27 cellular contexts compared by ENCODE assay signal in the genomic region with DNA sequence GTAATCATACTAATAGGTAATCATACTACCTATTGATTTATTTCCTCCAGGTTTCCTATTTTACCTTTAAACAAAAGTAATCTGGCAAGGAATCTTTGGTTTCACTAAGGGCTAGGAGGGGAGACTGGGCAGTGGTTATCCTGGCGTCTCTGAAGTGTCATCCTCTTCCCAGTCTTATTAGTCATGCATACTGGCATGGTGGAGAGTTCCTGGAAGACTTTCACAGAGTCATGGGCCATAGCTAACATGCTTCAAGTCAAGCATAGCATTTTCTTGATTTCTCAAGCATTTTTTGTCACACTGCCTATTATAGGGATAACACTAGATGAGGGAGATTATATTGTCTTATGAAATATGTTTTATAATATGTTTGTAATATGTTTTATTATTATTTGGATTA.
DNase-seq lines count a peak whose midpoint lies in the region; ATAC-seq lines count a peak whose summit lies in the region.
"Had no signal": no experiment of that assay in that cellular context is flagged by ENCODE, and none has a peak within 500 bp of the region (broad histone marks: within the 10 kb centered on the region; RNA-seq: fewer than 3 reads in every experiment).

No MANE protein-coding gene starts in this region.

- CTCF ChIA-PET in naive thymus-derived CD4-positive, alpha-beta T cell (lab: Charles Lee), result no interaction called here

- H3K27ac Mint-ChIP-seq in naive thymus-derived CD4-positive, alpha-beta T cell, result no peak overlapping the region
- H3K27ac Mint-ChIP-seq: activated CD8-positive, alpha-beta T cell treated with anti-CD3 and anti-CD28 coated beads, Interleukin-2, amount 10 ng/mL, durations not matched to agents 7 days and 5 days; activated naive CD8-positive, alpha-beta T cell treated with anti-CD3 and anti-CD28 coated beads, Interleukin-2, amount 50 U/mL, for 24 hours; effector memory CD8-positive, alpha-beta T cell had no signal

- H3K27me3 ChIP-seq in naive thymus-derived CD4-positive, alpha-beta T cell (ENCODE audit: control insufficient read depth in 2 of 2, insufficient read depth in 2 of 2, low read length in 2 of 2), result no peaks in the 10 kb centered on the region
- H3K27me3 ChIP-seq: colonic mucosa, esophagus squamous epithelium, Peyer's patch, SJSA1, upper lobe of left lung had no signal

- H3K27me3 Mint-ChIP-seq in naive thymus-derived CD4-positive, alpha-beta T cell, result peaks cover 0 to 8% (median 0%) of the 10 kb centered on the region in 5 donors
- H3K27me3 Mint-ChIP-seq: activated naive CD8-positive, alpha-beta T cell treated with anti-CD3 and anti-CD28 coated beads, Interleukin-2, amount 50 U/mL, for 24 hours; effector memory CD8-positive, alpha-beta T cell had no signal

- peaks cover 0 to 12% (median 2%) of the 10 kb centered on the region in 11 donors for H3K9me3 Mint-ChIP-seq in naive thymus-derived CD4-positive, alpha-beta T cell
- H3K9me3 Mint-ChIP-seq: activated naive CD8-positive, alpha-beta T cell treated with anti-CD3 and anti-CD28 coated beads, Interleukin-2, amount 50 U/mL, for 24 hours had no signal

- ATAC-seq in naive thymus-derived CD4-positive, alpha-beta T cell, result no peak
- no peak for ATAC-seq in activated CD4-positive, CD25-positive, alpha-beta regulatory T cell treated with anti-CD3 and anti-CD28 coated beads, Interleukin-2, amount 50 U/mL, for 24 hours
- no peak for ATAC-seq in HG02623 (IDR thresholded peaks at IDR 0.05; ENCODE audit: unreplicated experiment)
- ATAC-seq: activated CD8-positive, alpha-beta T cell treated with anti-CD3 and anti-CD28 coated beads, Interleukin-2, amount 10 ng/mL, durations not matched to agents 7 days and 5 days; activated naive CD8-positive, alpha-beta T cell treated with anti-CD3 and anti-CD28 coated beads, Interleukin-2, amount 50 U/mL, for 24 hours; effector memory CD8-positive, alpha-beta T cell; left cardiac atrium had no signal

- no peaks in the 10 kb centered on the region for H3K4me1 Mint-ChIP-seq in naive thymus-derived CD4-positive, alpha-beta T cell
- H3K4me1 Mint-ChIP-seq: activated naive CD8-positive, alpha-beta T cell treated with anti-CD3 and anti-CD28 coated beads, Interleukin-2, amount 50 U/mL, for 24 hours had no signal

- H3K36me3 Mint-ChIP-seq in naive thymus-derived CD4-positive, alpha-beta T cell, result peaks cover 0 to 3% (median 0%) of the 10 kb centered on the region in 5 donors

- peak; percentile 78 for DNase-seq in ACHN
- peak; percentile 23 for DNase-seq in HT1080 (ENCODE audit: low read depth)
- DNase-seq in astrocyte of the hippocampus (ENCODE audit: low read depth, low spot score), result peak; percentile 19
- peak; percentile 80 for DNase-seq in kidney glomerular epithelial cell (lab: John Stamatoyannopoulos, UW)
- no peak for DNase-seq in naive thymus-derived CD4-positive, alpha-beta T cell
- DNase-seq in NCI-H2081 (lab: John Stamatoyannopoulos, UW), result no peak
- DNase-seq: activated CD4-positive, alpha-beta T cell treated with anti-CD3 and anti-CD28 coated beads for 1 hour; activated CD8-positive, alpha-beta T cell treated with anti-CD3 and anti-CD28 coated beads, Interleukin-2, amount 10 ng/mL, durations not matched to agents 7 days and 5 days; activated effector memory CD4-positive, alpha-beta T cell treated with anti-CD3 and anti-CD28 coated beads, Interleukin-2, amount 50 U/mL, for 16 hours; activated naive CD8-positive, alpha-beta T cell treated with anti-CD3 and anti-CD28 coated beads, Interleukin-2, amount 50 U/mL, for 24 hours; activated T-cell treated with anti-CD3 and anti-CD28 coated beads for 4 hours; colonic mucosa; DND-41; effector memory CD8-positive, alpha-beta T cell; esophagus squamous epithelium; left cardiac atrium; mammary epithelial cell; NCI-H524 treated with DMSO at 0.1 percent for 48 hours; NK-92 treated with Interleukin-12 subunit alpha and Interleukin-12 subunit beta, amount 100 ng/mL, for 24 hours; Peyer's patch; stimulated activated CD8-positive, alpha-beta memory T cell treated with anti-CD3 and anti-CD28 coated beads, Interleukin-4, amount 100 ng/mL, for 48 hours; upper lobe of left lung had no signal

- in situ Hi-C loops in ACHN (cut with HindIII; ENCODE audit: low pct_ligation_motif_present, low pct_unique_long_range_greater_than_20kb, low sequenced_read_pairs), result no loop called here

- H3K36me3 ChIP-seq in naive thymus-derived CD4-positive, alpha-beta T cell (ENCODE audit: control insufficient read depth in 2 of 3, insufficient read depth in 3 of 3, low read length in 3 of 3), result no peaks in the 10 kb centered on the region
- H3K36me3 ChIP-seq: colonic mucosa, esophagus squamous epithelium, HAP-1, Peyer's patch, prostate gland, SJSA1, upper lobe of left lung had no signal

- no peak overlapping the region for H3K4me3 Mint-ChIP-seq in naive thymus-derived CD4-positive, alpha-beta T cell
- H3K4me3 Mint-ChIP-seq: activated CD8-positive, alpha-beta T cell treated with anti-CD3 and anti-CD28 coated beads, Interleukin-2, amount 10 ng/mL, durations not matched to agents 7 days and 5 days; activated naive CD8-positive, alpha-beta T cell treated with anti-CD3 and anti-CD28 coated beads, Interleukin-2, amount 50 U/mL, for 24 hours; effector memory CD8-positive, alpha-beta T cell had no signal

- H3K4me1 ChIP-seq in naive thymus-derived CD4-positive, alpha-beta T cell (ENCODE audit: control insufficient read depth in 2 of 2, insufficient read depth in 2 of 2, low read length in 2 of 2), result no peaks in the 10 kb centered on the region
- H3K4me1 ChIP-seq: colonic mucosa, esophagus squamous epithelium, HAP-1, Peyer's patch, prostate gland, SJSA1, upper lobe of left lung had no signal

- no peak overlapping the region for H3K27ac ChIP-seq in naive thymus-derived CD4-positive, alpha-beta T cell (ENCODE audit: low read depth, low read length)
- H3K27ac ChIP-seq: colonic mucosa, esophagus squamous epithelium, Peyer's patch, prostate gland, SJSA1, upper lobe of left lung had no signal

- H3K4me3 ChIP-seq in naive thymus-derived CD4-positive, alpha-beta T cell (ENCODE audit: low read length), result no peak overlapping the region
- H3K4me3 ChIP-seq: colonic mucosa, esophagus squamous epithelium, HAP-1, Peyer's patch, prostate gland, SJSA1, upper lobe of left lung had no signal

- no peaks in the 10 kb centered on the region for H3K9me3 ChIP-seq in naive thymus-derived CD4-positive, alpha-beta T cell (ENCODE audit: control insufficient read depth in 2 of 3, low read length in 3 of 3)
- H3K9me3 ChIP-seq: colonic mucosa, esophagus squamous epithelium, HAP-1, Peyer's patch, prostate gland, SJSA1, upper lobe of left lung had no signal

- POLR2A ChIA-PET in naive thymus-derived CD4-positive, alpha-beta T cell (lab: Charles Lee), result no interaction called here

- intact Hi-C loops in naive thymus-derived CD4-positive, alpha-beta T cell (cut with micrococcal nuclease), result loop anchor here (10.0 kb wide), 2 partner anchors 339 to 1539 kb away; no protein-coding TSS in a partner anchor

Comparison
In these comparisons a context has a peak if more than half of its experiments do, and no peak if none do; other contexts are left out.
1. DNase-seq: peak in ACHN (single experiment), HT1080 (single experiment), astrocyte of the hippocampus (single experiment) and kidney glomerular epithelial cell (single experiment); none in naive thymus-derived CD4-positive, alpha-beta T cell (0 of 9) and NCI-H2081 (0 of 2).